ENCODE assay signal across 18 cellular contexts in genomic region chr22:44247346-44247745, GRCh38.
"Had no signal": no experiment of that assay in that cellular context is flagged by ENCODE, and none has a peak within 500 bp of the region (broad histone marks: within the 10 kb centered on the region; RNA-seq: fewer than 3 reads in every experiment).

No MANE protein-coding gene starts in this region.

- H3K36me3 Mint-ChIP-seq: mesothelial cell of epicardium; stimulated activated memory B cell treated with anti-CD40 and anti-IgM and Interleukin-4, amounts not matched to agents 10 μg/mL and 1 μg/mL and 100 μg/mL, for 72 hours had no signal

- H3K4me1 Mint-ChIP-seq: mesothelial cell of epicardium; neural progenitor cell; stimulated activated memory B cell treated with anti-CD40 and anti-IgM and Interleukin-4, amounts not matched to agents 10 μg/mL and 1 μg/mL and 100 μg/mL, for 72 hours had no signal

- ATAC-seq: esophagus mucosa; gastrocnemius medialis; heart right ventricle; natural killer cell treated with Interleukin-12 subunit alpha and Interleukin-12 subunit beta and Interleukin-15 and Interleukin-18, amount 100 ng/mL, for 72 hours; right lobe of liver; stimulated activated memory B cell treated with anti-CD40 and anti-IgM and Interleukin-4, amounts not matched to agents 10 μg/mL and 1 μg/mL and 100 μg/mL, for 72 hours; upper lobe of right lung had no signal

- DNase-seq: cortex of kidney; dorsolateral prefrontal cortex; effector memory CD4-positive, alpha-beta T cell; gastrocnemius medialis; heart right ventricle; hypothalamus; kidney glomerular epithelial cell; occipital lobe; right lobe of liver; stimulated activated CD4-positive, alpha-beta T cell treated with anti-CD3 and anti-CD28 coated beads, Interleukin-4, amount 100 ng/mL, for 1 hour; testis; upper lobe of right lung had no signal

- H3K9me3 Mint-ChIP-seq: stimulated activated naive CD8-positive, alpha-beta T cell treated with anti-CD3 and anti-CD28 coated beads, Interleukin-15, Interleukin-2, amounts not matched to agents 100 ng/mL and 50 ng/mL, for 24 hours had no signal

- H3K4me3 Mint-ChIP-seq: mesothelial cell of epicardium; natural killer cell treated with Interleukin-12 subunit alpha and Interleukin-12 subunit beta and Interleukin-15 and Interleukin-18, amount 100 ng/mL, for 72 hours; neural progenitor cell; stimulated activated memory B cell treated with anti-CD40 and anti-IgM and Interleukin-4, amounts not matched to agents 10 μg/mL and 1 μg/mL and 100 μg/mL, for 72 hours; stimulated activated naive CD8-positive, alpha-beta T cell treated with anti-CD3 and anti-CD28 coated beads, Interleukin-15, Interleukin-2, amounts not matched to agents 100 ng/mL and 50 ng/mL, for 24 hours had no signal

- H3K27ac Mint-ChIP-seq: mesothelial cell of epicardium; natural killer cell treated with Interleukin-12 subunit alpha and Interleukin-12 subunit beta and Interleukin-15 and Interleukin-18, amount 100 ng/mL, for 72 hours; stimulated activated memory B cell treated with anti-CD40 and anti-IgM and Interleukin-4, amounts not matched to agents 10 μg/mL and 1 μg/mL and 100 μg/mL, for 72 hours; stimulated activated naive CD8-positive, alpha-beta T cell treated with anti-CD3 and anti-CD28 coated beads, Interleukin-15, Interleukin-2, amounts not matched to agents 100 ng/mL and 50 ng/mL, for 24 hours had no signal
